Comparison of ENCODE assay signal across 9 cellular contexts in genomic region chr3:117439812-117440211, GRCh38.
DNase-seq lines count a peak whose midpoint lies in the region; ATAC-seq, FAIRE-seq and TF ChIP-seq lines count a peak whose summit lies in the region.
"Had no signal": no experiment of that assay in that cellular context is flagged by ENCODE, and none has a peak within 500 bp of the region (broad histone marks: within the 10 kb centered on the region; RNA-seq: fewer than 3 reads in every experiment).

No MANE protein-coding gene starts in this region.

- H2BK120ac ChIP-seq in H1 (replicated peaks; ENCODE audit: low read depth, low read length): no peak overlapping the region

- in situ Hi-C loops in G401 (cut with HindIII; ENCODE audit: low sequenced_read_pairs): no loop called here

- H2AK5ac ChIP-seq in H1 (ENCODE audit: low read depth, low read length): no peak overlapping the region

- no peak overlapping the region for H2BK5ac ChIP-seq in H1 (ENCODE audit: low read depth, low read length)

- no peaks in the 10 kb centered on the region for H3K36me3 Mint-ChIP-seq in stimulated activated naive B cell treated with anti-CD40 and anti-IgM and Interleukin-4, amounts not matched to agents 10 μg/mL and 1 μg/mL and 100 μg/mL, for 72 hours

- H3K9ac ChIP-seq in H1 (replicated peaks in 1 of 4; ENCODE audit: extremely low read depth in 1 of 4, low read depth in 3 of 4, low read length in 3 of 4): no peak overlapping the region

- H3K27ac ChIP-seq in H1 (ENCODE audit: low read depth, low read length): no peak overlapping the region

- H3K4me1 Mint-ChIP-seq in stimulated activated naive B cell treated with anti-CD40 and anti-IgM and Interleukin-4, amounts not matched to agents 10 μg/mL and 1 μg/mL and 100 μg/mL, for 72 hours: no peaks in the 10 kb centered on the region

- no peak overlapping the region for H3K4ac ChIP-seq in H1 (replicated peaks; ENCODE audit: insufficient read length, low read depth, low read length)

- peaks cover 0 to 2% of the 10 kb centered on the region in 2 experiments for H4K20me1 ChIP-seq in H1 (replicated peaks in 1 of 2; ENCODE audit: control insufficient read depth in 1 of 2, insufficient read depth in 2 of 2, low read length in 2 of 2)

- H3K9me3 Mint-ChIP-seq in stimulated activated naive B cell treated with anti-CD40 and anti-IgM and Interleukin-4, amounts not matched to agents 10 μg/mL and 1 μg/mL and 100 μg/mL, for 72 hours: no peaks in the 10 kb centered on the region

- no peak overlapping the region for H3K56ac ChIP-seq in H1 (replicated peaks; ENCODE audit: insufficient read length, low read depth, low read length)

- 86% methylated on average over 3 of the region's 3 CpGs; no CpG with 5 or more reads in 1 of the 2 experiments for WGBS in H1 (ENCODE audit: extremely low coverage in 1 of 2, insufficient coverage in 1 of 2, insufficient read length in 1 of 2, insufficient replicate concordance in 2 of 2, low coverage in 1 of 2, low lambda C conversion rate in 2 of 2, missing lambda C conversion rate in 1 of 2), 2 experiments

- H4K8ac ChIP-seq in H1 (ENCODE audit: extremely low read depth, insufficient read depth, low read length): no peak overlapping the region

- H3K4me1 ChIP-seq in H1 (replicated peaks in 1 of 4; ENCODE audit: control insufficient read depth in 3 of 4, insufficient read depth in 4 of 4, low read length in 3 of 4): peaks cover 0 to 6% (median 1%) of the 10 kb centered on the region in 4 experiments; a peak in 3 of 7 replicates

- no peak overlapping the region for H3K4me3 Mint-ChIP-seq in stimulated activated naive B cell treated with anti-CD40 and anti-IgM and Interleukin-4, amounts not matched to agents 10 μg/mL and 1 μg/mL and 100 μg/mL, for 72 hours

- no peak overlapping the region for H2AFZ ChIP-seq in H1 (ENCODE audit: low read length)

- H3K23me2 ChIP-seq in H1 (ENCODE audit: low read depth, low read length): no peaks in the 10 kb centered on the region

- H3K27me3 Mint-ChIP-seq in stimulated activated naive B cell treated with anti-CD40 and anti-IgM and Interleukin-4, amounts not matched to agents 10 μg/mL and 1 μg/mL and 100 μg/mL, for 72 hours: no peaks in the 10 kb centered on the region

- no peak for TF ChIP-seq EP300 in H1 (IDR thresholded peaks at IDR 0.05; ENCODE audit: borderline replicate concordance in 1 of 2, low read depth in 2 of 2, low read length in 2 of 2)

- no peak overlapping the region for H3K23ac ChIP-seq in H1 (ENCODE audit: insufficient read length)

- no peak overlapping the region for H2BK15ac ChIP-seq in H1 (ENCODE audit: low read length)

- peak in 2 of 3 experiments; percentile 66 to 69; a peak in 3 of 4 replicates for TF ChIP-seq CTCF in H1 (IDR thresholded peaks at IDR 0.05; ENCODE audit: control extremely low read depth in 1 of 3, insufficient read depth in 1 of 3, low read depth in 1 of 3, low read length in 3 of 3)

- no peak for ATAC-seq in GM18520 (IDR thresholded peaks at IDR 0.05; ENCODE audit: unreplicated experiment)
- ATAC-seq in stimulated activated naive B cell treated with anti-CD40 and anti-IgM and Interleukin-4, amounts not matched to agents 10 μg/mL and 1 μg/mL and 100 μg/mL, for 72 hours (replicated peaks): no peak

- H3K27me3 ChIP-seq in H7 (ENCODE audit: control insufficient read depth, insufficient read depth, low read length) (no peaks in the 10 kb centered on the region), H1 (replicated peaks in 1 of 4; ENCODE audit: control insufficient read depth in 3 of 4, extremely low read depth in 1 of 4, insufficient read depth in 3 of 4, low read length in 3 of 4) (no peaks in the 10 kb centered on the region)

- CTCF ChIA-PET in H1 (lab: Charles Lee; ENCODE audit: partially characterized antibody): interaction anchor here (0.6 to 3.5 kb wide), 32 partner anchors 8 to 668 kb away, joined by 3 to 9 read pairs (median 3); no protein-coding TSS in a partner anchor

- peak; percentile 84 to 88 for TF ChIP-seq RAD21 in H1 (IDR thresholded peaks at IDR 0.05 in 1 of 2, conservative IDR thresholded peaks at IDR 0.05 in 1 of 2; ENCODE audit: low read depth in 2 of 2, low read length in 2 of 2)

- no peak overlapping the region for H4K91ac ChIP-seq in H1 (replicated peaks; ENCODE audit: insufficient read length, low read length)

- FAIRE-seq in H1 (lab: Jason Lieb, UNC): peak; percentile 60
- FAIRE-seq: frontal cortex had no signal

- H3K4me3 ChIP-seq in H7 (ENCODE audit: insufficient read depth, low read depth, low read length) (no peak overlapping the region), H1 (ENCODE audit: extremely low read depth in 1 of 4, insufficient read depth in 2 of 4, low read depth in 3 of 4, low read length in 4 of 4) (no peak overlapping the region)

- no peak for TF ChIP-seq POLR2A in H1 (IDR thresholded peaks at IDR 0.05; ENCODE audit: control extremely low read depth in 1 of 2, low read depth in 2 of 2, low read length in 2 of 2)

- no peak overlapping the region for H4K5ac ChIP-seq in H1 (ENCODE audit: insufficient read length, low read depth, low read length)

- H3K9me3 ChIP-seq in H1 (ENCODE audit: insufficient read depth in 2 of 2, low read depth in 1 of 2, low read length in 1 of 2): no peaks in the 10 kb centered on the region

- POLR2A ChIA-PET in H1 (lab: Charles Lee; ENCODE audit: partially characterized antibody): no interaction called here

- no peak overlapping the region for H3K14ac ChIP-seq in H1 (ENCODE audit: insufficient read length)

- DNase-seq in H7 (peak; percentile 18), NCI-H2196 treated with DMSO at 0.1 percent for 48 hours (lab: John Stamatoyannopoulos, UW; ENCODE audit: unreplicated experiment) (peak; percentile 89), H1 (ENCODE audit: low read depth in 1 of 2, low spot score in 2 of 2) (peak in 1 of 2 experiments; percentile 1), pons (ENCODE audit: low spot score) (peak; percentile 75), T-helper 2 cell (no peak), G401 (ENCODE audit: low spot score) (no peak)
- no peak for DNase-seq in stimulated activated naive B cell treated with anti-CD40 and anti-IgM and Interleukin-4, amounts not matched to agents 10 μg/mL and 1 μg/mL and 100 μg/mL, for 72 hours

- no peak overlapping the region for H3K4me2 ChIP-seq in H1 (ENCODE audit: insufficient read depth in 1 of 2, low read depth in 2 of 2, low read length in 2 of 2)

- H2BK12ac ChIP-seq in H1 (ENCODE audit: low read depth, low read length): no peak overlapping the region

- no peak overlapping the region for H3K27ac Mint-ChIP-seq in stimulated activated naive B cell treated with anti-CD40 and anti-IgM and Interleukin-4, amounts not matched to agents 10 μg/mL and 1 μg/mL and 100 μg/mL, for 72 hours

- no peak overlapping the region for H3K18ac ChIP-seq in H1 (ENCODE audit: extremely low read depth, low read length)

- H2BK20ac ChIP-seq in H1 (ENCODE audit: low read length): no peak overlapping the region

- no peaks in the 10 kb centered on the region for H3K79me1 ChIP-seq in H1 (ENCODE audit: low read depth, low read length)

- H3K36me3 ChIP-seq in H7 (replicated peaks; ENCODE audit: control insufficient read depth, insufficient read depth, low read length): no peaks in the 10 kb centered on the region
- no peaks in the 10 kb centered on the region for H3K36me3 ChIP-seq in H1 (ENCODE audit: control insufficient read depth in 2 of 4, insufficient read depth in 4 of 4, low read length in 3 of 4)

- no peaks in the 10 kb centered on the region for H3K79me2 ChIP-seq in H1 (ENCODE audit: control insufficient read depth in 1 of 2, insufficient read depth in 2 of 2, low read length in 2 of 2)

TF ChIP-seq in H1, 55 proteins besides CTCF, POLR2A, EP300 and RAD21:
- no peak for TF ChIP-seq CREB1 (IDR thresholded peaks at IDR 0.05)
- TF ChIP-seq CHD2 (IDR thresholded peaks at IDR 0.05; ENCODE audit: low read length): no peak
- peak; percentile 99 for TF ChIP-seq CEBPB (IDR thresholded peaks at IDR 0.05; ENCODE audit: low read depth, low read length)
- peak; percentile 95 for TF ChIP-seq TEAD4 (IDR thresholded peaks at IDR 0.05; ENCODE audit: low read depth, low read length)
- TF ChIP-seq KDM5A (IDR thresholded peaks at IDR 0.05; ENCODE audit: low read length): no peak

Comparison
In these comparisons a context has a peak if more than half of its experiments do, and no peak if none do; other contexts are left out.
1. DNase-seq: peak in H7 (single experiment), NCI-H2196 treated with DMSO at 0.1 percent for 48 hours (single experiment) and pons (single experiment); none in T-helper 2 cell (0 of 5), G401 (single experiment) and stimulated activated naive B cell treated with anti-CD40 and anti-IgM and Interleukin-4, amounts not matched to agents 10 μg/mL and 1 μg/mL and 100 μg/mL, for 72 hours (single experiment).